In the genomic region with DNA sequence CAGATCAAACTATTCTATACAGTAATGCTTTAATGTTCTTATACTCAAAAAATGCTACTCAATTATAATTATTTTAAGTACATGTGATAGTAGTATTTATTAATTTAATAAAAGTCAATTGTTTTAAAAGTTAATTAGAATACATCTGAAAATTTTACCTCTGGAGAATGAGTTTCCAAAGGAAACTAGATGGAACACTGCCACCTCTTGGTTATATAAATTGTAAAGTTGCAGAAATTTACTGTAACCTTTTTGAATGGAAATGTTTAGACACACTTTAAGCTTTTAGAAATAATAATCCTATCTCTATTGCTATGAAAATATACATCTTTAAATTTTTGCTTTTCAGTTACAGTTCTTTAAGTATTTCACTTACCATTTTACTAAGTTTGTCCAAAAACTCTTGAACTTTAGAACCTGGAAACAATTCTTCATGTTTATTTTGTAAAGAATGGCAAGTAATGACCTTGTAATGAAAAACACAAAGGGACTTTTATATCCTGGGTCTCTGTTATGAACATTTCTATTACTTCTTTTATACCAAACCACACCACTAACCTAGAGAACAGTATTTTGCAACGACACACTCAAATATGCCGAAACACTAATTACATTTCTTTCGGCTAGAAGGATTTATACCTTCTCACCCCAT, we compare ENCODE assay signal across 10 cellular contexts. TPM values are rescaled to one million over a fixed set of nuclear protein-coding genes. Genes with fewer than 3 reads are reported as not detected.
DNase-seq lines count a peak whose midpoint lies in the region; ATAC-seq and TF ChIP-seq lines count a peak whose summit lies in the region.
"Had no signal": no experiment of that assay in that cellular context is flagged by ENCODE, and none has a peak within 500 bp of the region (broad histone marks: within the 10 kb centered on the region; RNA-seq: fewer than 3 reads in every experiment).

No MANE protein-coding gene starts in this region.

- no peak overlapping the region for H2AFZ ChIP-seq in Loucy (ENCODE audit: low read length)

- H3K9me3 Mint-ChIP-seq in nephron progenitor cell, result no peaks in the 10 kb centered on the region
- H3K9me3 Mint-ChIP-seq in CD4-positive, alpha-beta memory T cell, result peaks cover 0 to 6% (median 3%) of the 10 kb centered on the region in 8 donors
- H3K9me3 Mint-ChIP-seq: activated CD4-positive, alpha-beta T cell treated with anti-CD3 and anti-CD28 coated beads, Interleukin-2, amount 10 ng/mL, durations not matched to agents 7 days and 5 days had no signal

- intact Hi-C loops in CD4-positive, alpha-beta memory T cell (cut with micrococcal nuclease), result no loop called here

- H3K4me3 ChIP-seq in Loucy (ENCODE audit: low read length, poor library complexity, severe bottlenecking), result no peak overlapping the region
- H3K4me3 ChIP-seq in CD4-positive, alpha-beta memory T cell (ENCODE audit: low read length in 2 of 2), result no peak overlapping the region
- H3K4me3 ChIP-seq: gastroesophageal sphincter had no signal

- POLR2A ChIA-PET in CD4-positive, alpha-beta memory T cell (lab: Charles Lee; ENCODE audit: partially characterized antibody), result no interaction called here

- H3K36me3 Mint-ChIP-seq in nephron progenitor cell (ENCODE audit: low read depth), result no peaks in the 10 kb centered on the region
- H3K36me3 Mint-ChIP-seq in CD4-positive, alpha-beta memory T cell, result no peaks in the 10 kb centered on the region

- H3K9me3 ChIP-seq in Loucy (ENCODE audit: insufficient read depth, low read depth, low read length), result no peaks in the 10 kb centered on the region
- H3K9me3 ChIP-seq in CD4-positive, alpha-beta memory T cell (ENCODE audit: control insufficient read depth in 1 of 2, low read length in 2 of 2), result no peaks in the 10 kb centered on the region
- H3K9me3 ChIP-seq: gastroesophageal sphincter had no signal

- H3K36me3 ChIP-seq in Loucy (ENCODE audit: insufficient read depth, low read length), result no peaks in the 10 kb centered on the region
- no peaks in the 10 kb centered on the region for H3K36me3 ChIP-seq in CD4-positive, alpha-beta memory T cell (ENCODE audit: insufficient read depth, low read length)
- H3K36me3 ChIP-seq: gastroesophageal sphincter had no signal

- H3K9ac ChIP-seq in Loucy (ENCODE audit: low read depth, low read length, poor library complexity, severe bottlenecking), result no peak overlapping the region

- no peaks in the 10 kb centered on the region for H3K79me2 ChIP-seq in Loucy (ENCODE audit: insufficient read depth, low read length)

- no peak for ATAC-seq in GM19324 (IDR thresholded peaks at IDR 0.05; ENCODE audit: low FRiP score, unreplicated experiment)
- ATAC-seq: gastroesophageal sphincter had no signal

- no peak overlapping the region for H3K27ac Mint-ChIP-seq in nephron progenitor cell
- H3K27ac Mint-ChIP-seq in CD4-positive, alpha-beta memory T cell, result no peak overlapping the region
- H3K27ac Mint-ChIP-seq: activated CD4-positive, alpha-beta T cell treated with anti-CD3 and anti-CD28 coated beads, Interleukin-2, amount 10 ng/mL, durations not matched to agents 7 days and 5 days had no signal

- no peak overlapping the region for H3K4me3 Mint-ChIP-seq in nephron progenitor cell
- no peak overlapping the region for H3K4me3 Mint-ChIP-seq in CD4-positive, alpha-beta memory T cell
- H3K4me3 Mint-ChIP-seq: activated CD4-positive, alpha-beta T cell treated with anti-CD3 and anti-CD28 coated beads, Interleukin-2, amount 10 ng/mL, durations not matched to agents 7 days and 5 days had no signal

- no peak overlapping the region for H3K27ac ChIP-seq in CD4-positive, alpha-beta memory T cell (ENCODE audit: low read depth, low read length)
- H3K27ac ChIP-seq: gastroesophageal sphincter had no signal

- CTCF ChIA-PET in CD4-positive, alpha-beta memory T cell (lab: Charles Lee; ENCODE audit: partially characterized antibody), result no interaction called here

- no peaks in the 10 kb centered on the region for H3K9me2 ChIP-seq in Loucy (replicated peaks; ENCODE audit: low read depth, low read length)

- TF ChIP-seq CTCF in Loucy (conservative IDR thresholded peaks at IDR 0.05; ENCODE audit: low read length), result peak; percentile 60
- TF ChIP-seq CTCF in nephron progenitor cell (IDR thresholded peaks at IDR 0.05), result peak; percentile 55

- H3K4me2 ChIP-seq in Loucy (ENCODE audit: low read depth, low read length, poor library complexity, severe bottlenecking), result no peak overlapping the region

- H3K27me3 ChIP-seq in Loucy (ENCODE audit: insufficient read depth, low read length, poor library complexity, severe bottlenecking), result no peaks in the 10 kb centered on the region
- H3K27me3 ChIP-seq in CD4-positive, alpha-beta memory T cell (ENCODE audit: insufficient read depth, low read length), result no peaks in the 10 kb centered on the region
- H3K27me3 ChIP-seq: gastroesophageal sphincter had no signal

- no peaks in the 10 kb centered on the region for H3K4me1 ChIP-seq in Loucy (ENCODE audit: insufficient read depth, low read length, poor library complexity, severe bottlenecking)
- no peaks in the 10 kb centered on the region for H3K4me1 ChIP-seq in CD4-positive, alpha-beta memory T cell (ENCODE audit: insufficient read depth, low read length)

- no peaks in the 10 kb centered on the region for H4K20me1 ChIP-seq in Loucy (ENCODE audit: insufficient read depth, low read length, poor library complexity, severe bottlenecking)

- peak; percentile 25 for DNase-seq in EL
- DNase-seq in cerebellar cortex (ENCODE audit: low spot score), result peak; percentile 10
- no peak for DNase-seq in nephron progenitor cell
- DNase-seq in activated CD4-positive, alpha-beta T cell treated with anti-CD3 and anti-CD28 coated beads, Interleukin-2, amount 50 U/mL, for 4 hours, result no peak
- no peak for DNase-seq in CD4-positive, alpha-beta memory T cell
- DNase-seq: activated CD4-positive, alpha-beta T cell treated with anti-CD3 and anti-CD28 coated beads, Interleukin-2, amount 10 ng/mL, durations not matched to agents 7 days and 5 days; stimulated activated CD4-positive, alpha-beta T cell treated with anti-CD3 and anti-CD28 coated beads, Interleukin-2, amount 100 ng/mL, for 24 hours had no signal

- H3K27me3 Mint-ChIP-seq in nephron progenitor cell (ENCODE audit: low read depth, poor library complexity), result no peaks in the 10 kb centered on the region
- no peaks in the 10 kb centered on the region for H3K27me3 Mint-ChIP-seq in CD4-positive, alpha-beta memory T cell
- H3K27me3 Mint-ChIP-seq: activated CD4-positive, alpha-beta T cell treated with anti-CD3 and anti-CD28 coated beads, Interleukin-2, amount 10 ng/mL, durations not matched to agents 7 days and 5 days had no signal

- H3K4me1 Mint-ChIP-seq in nephron progenitor cell, result peaks cover 6% of the 10 kb centered on the region
- H3K4me1 Mint-ChIP-seq in CD4-positive, alpha-beta memory T cell, result no peaks in the 10 kb centered on the region
- H3K4me1 Mint-ChIP-seq: activated CD4-positive, alpha-beta T cell treated with anti-CD3 and anti-CD28 coated beads, Interleukin-2, amount 10 ng/mL, durations not matched to agents 7 days and 5 days had no signal

- H3F3A ChIP-seq in Loucy (ENCODE audit: low read depth), result no peaks in the 10 kb centered on the region

RNA-seq across cellular contexts. Expression of a gene that starts 10.9 kb away (rescaled TPM):
- total RNA-seq in CD4-positive, alpha-beta memory T cell, result not detected
- not detected for polyA plus RNA-seq in CD4-positive, alpha-beta memory T cell
- total RNA-seq: activated CD4-positive, alpha-beta T cell treated with anti-CD3 and anti-CD28 coated beads, Interleukin-2, amount 10 ng/mL, durations not matched to agents 7 days and 5 days had no signal

Comparison
In these comparisons a context has a peak if more than half of its experiments do, and no peak if none do; other contexts are left out.
1. DNase-seq: peak in EL (single experiment) and cerebellar cortex (single experiment); none in nephron progenitor cell (single experiment), activated CD4-positive, alpha-beta T cell treated with anti-CD3 and anti-CD28 coated beads, Interleukin-2, amount 50 U/mL, for 4 hours (0 of 2) and CD4-positive, alpha-beta memory T cell (0 of 5).